1 cellular context compared by ENCODE assay signal in genomic region chr10:86292462-86293322, GRCh38.
TF ChIP-seq lines count a peak whose summit lies in the region.

No MANE protein-coding gene starts in this region.

TF ChIP-seq in SK-N-SH, 30 proteins besides CTCF, POLR2A, EP300 and RAD21 (continued from another document):
- TF ChIP-seq REST (IDR thresholded peaks at IDR 0.05; ENCODE audit: low read depth, low read length) (no peak), PBX3 (IDR thresholded peaks at IDR 0.05) (no peak), NRF1 (IDR thresholded peaks at IDR 0.05; ENCODE audit: low read depth, low read length) (no peak), RCOR1 (IDR thresholded peaks at IDR 0.05; ENCODE audit: low read length) (no peak), MEF2A (IDR thresholded peaks at IDR 0.05; ENCODE audit: borderline replicate concordance, low read depth) (no peak), EZH2phosphoT487 (IDR thresholded peaks at IDR 0.05; ENCODE audit: borderline replicate concordance, low read depth) (no peak), FOXJ3 (CRISPR knock-in tag; IDR thresholded peaks at IDR 0.05) (no peak), YY1 (IDR thresholded peaks at IDR 0.05; ENCODE audit: low read depth) (no peak), SMC3 (IDR thresholded peaks at IDR 0.05; ENCODE audit: low read depth, low read length) (no peak), NFIC (IDR thresholded peaks at IDR 0.05; ENCODE audit: borderline replicate concordance) (no peak), USF1 (IDR thresholded peaks at IDR 0.05; ENCODE audit: borderline replicate concordance, low read depth) (no peak), CHD2 (IDR thresholded peaks at IDR 0.05; ENCODE audit: low read length, partially characterized antibody) (no peak), FOXM1 (IDR thresholded peaks at IDR 0.05; ENCODE audit: low read depth) (no peak)
